In genomic region chr12:9252256-9252655, GRCh38 we compare ENCODE assay signal across 1 cellular context.
A peak's percentile ranks its signal among the peaks of the same experiment; 100 is the strongest.
TF ChIP-seq lines count a peak whose summit lies in the region.

No MANE protein-coding gene starts in this region.

TF ChIP-seq in HepG2, 621 proteins besides CTCF, POLR2A, EP300 and RAD21 (continued from another document and continues in another):
- TF ChIP-seq, protein P1, sequence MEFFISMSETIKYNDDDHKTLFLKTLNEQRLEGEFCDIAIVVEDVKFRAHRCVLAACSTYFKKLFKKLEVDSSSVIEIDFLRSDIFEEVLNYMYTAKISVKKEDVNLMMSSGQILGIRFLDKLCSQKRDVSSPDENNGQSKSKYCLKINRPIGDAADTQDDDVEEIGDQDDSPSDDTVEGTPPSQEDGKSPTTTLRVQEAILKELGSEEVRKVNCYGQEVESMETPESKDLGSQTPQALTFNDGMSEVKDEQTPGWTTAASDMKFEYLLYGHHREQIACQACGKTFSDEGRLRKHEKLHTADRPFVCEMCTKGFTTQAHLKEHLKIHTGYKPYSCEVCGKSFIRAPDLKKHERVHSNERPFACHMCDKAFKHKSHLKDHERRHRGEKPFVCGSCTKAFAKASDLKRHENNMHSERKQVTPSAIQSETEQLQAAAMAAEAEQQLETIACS (CRISPR knock-in tag; IDR thresholded peaks at IDR 0.05): no peak
- TF ChIP-seq PRMT3 (CRISPR knock-in tag; IDR thresholded peaks at IDR 0.05; ENCODE audit: borderline replicate concordance, low read depth): no peak
- TF ChIP-seq ZNF572 (CRISPR knock-in tag; IDR thresholded peaks at IDR 0.05): no peak
- no peak for TF ChIP-seq RNF2 (conservative IDR thresholded peaks at IDR 0.05; ENCODE audit: low read depth)
- no peak for TF ChIP-seq HMG20B (CRISPR knock-in tag; conservative IDR thresholded peaks at IDR 0.05)
- TF ChIP-seq KLF13 (CRISPR knock-in tag; IDR thresholded peaks at IDR 0.05): no peak
- no peak for TF ChIP-seq ZNF558 (CRISPR knock-in tag; IDR thresholded peaks at IDR 0.05; ENCODE audit: borderline replicate concordance)
- no peak for TF ChIP-seq ZSCAN9 (CRISPR knock-in tag; IDR thresholded peaks at IDR 0.05; ENCODE audit: borderline replicate concordance)
- no peak for TF ChIP-seq ZNF563 (CRISPR knock-in tag; IDR thresholded peaks at IDR 0.05)
- 0 out of 2 replicates have a peak, but pooled peaks have one; percentile 34 for TF ChIP-seq RCOR2 (CRISPR knock-in tag; IDR thresholded peaks at IDR 0.05)
- TF ChIP-seq ZBTB20 (CRISPR knock-in tag; IDR thresholded peaks at IDR 0.05; ENCODE audit: borderline replicate concordance, low read depth): no peak
- TF ChIP-seq MAZ (IDR thresholded peaks at IDR 0.05; ENCODE audit: borderline replicate concordance, low read depth, low read length): no peak
- TF ChIP-seq MAZ (CRISPR knock-in tag; IDR thresholded peaks at IDR 0.05; ENCODE audit: low read depth): no peak
- no peak for TF ChIP-seq CEBPZ (IDR thresholded peaks at IDR 0.05; ENCODE audit: low read length)
- no peak for TF ChIP-seq NR3C1 (CRISPR knock-in tag; IDR thresholded peaks at IDR 0.05)
- no peak for TF ChIP-seq SMAD1 (CRISPR knock-in tag; IDR thresholded peaks at IDR 0.05; ENCODE audit: borderline replicate concordance, low read depth)
- TF ChIP-seq FOXK1 (CRISPR knock-in tag; IDR thresholded peaks at IDR 0.05; ENCODE audit: borderline replicate concordance, low read depth): 0 out of 2 replicates have a peak, but pooled peaks have one; percentile 25
- no peak for TF ChIP-seq ZNF891 (CRISPR knock-in tag; IDR thresholded peaks at IDR 0.05)
- TF ChIP-seq ARNTL (CRISPR knock-in tag; IDR thresholded peaks at IDR 0.05): no peak
- no peak for TF ChIP-seq FOXO4 (CRISPR knock-in tag; conservative IDR thresholded peaks at IDR 0.05)
- no peak for TF ChIP-seq SP2 (CRISPR knock-in tag; IDR thresholded peaks at IDR 0.05)
- no peak for TF ChIP-seq SSRP1 (CRISPR knock-in tag; IDR thresholded peaks at IDR 0.05)
- TF ChIP-seq ZNF550 (CRISPR knock-in tag; IDR thresholded peaks at IDR 0.05; ENCODE audit: borderline replicate concordance): no peak
- TF ChIP-seq ZNF672 (CRISPR knock-in tag; IDR thresholded peaks at IDR 0.05): no peak
- TF ChIP-seq, protein P2, sequence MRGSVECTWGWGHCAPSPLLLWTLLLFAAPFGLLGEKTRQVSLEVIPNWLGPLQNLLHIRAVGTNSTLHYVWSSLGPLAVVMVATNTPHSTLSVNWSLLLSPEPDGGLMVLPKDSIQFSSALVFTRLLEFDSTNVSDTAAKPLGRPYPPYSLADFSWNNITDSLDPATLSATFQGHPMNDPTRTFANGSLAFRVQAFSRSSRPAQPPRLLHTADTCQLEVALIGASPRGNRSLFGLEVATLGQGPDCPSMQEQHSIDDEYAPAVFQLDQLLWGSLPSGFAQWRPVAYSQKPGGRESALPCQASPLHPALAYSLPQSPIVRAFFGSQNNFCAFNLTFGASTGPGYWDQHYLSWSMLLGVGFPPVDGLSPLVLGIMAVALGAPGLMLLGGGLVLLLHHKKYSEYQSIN (CRISPR knock-in tag; IDR thresholded peaks at IDR 0.05; ENCODE audit: borderline replicate concordance): no peak
- TF ChIP-seq, protein P3, sequence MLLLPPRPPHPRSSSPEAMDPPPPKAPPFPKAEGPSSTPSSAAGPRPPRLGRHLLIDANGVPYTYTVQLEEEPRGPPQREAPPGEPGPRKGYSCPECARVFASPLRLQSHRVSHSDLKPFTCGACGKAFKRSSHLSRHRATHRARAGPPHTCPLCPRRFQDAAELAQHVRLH (CRISPR knock-in tag; IDR thresholded peaks at IDR 0.05; ENCODE audit: borderline replicate concordance, low read depth): no peak
- no peak for TF ChIP-seq ZMAT5 (CRISPR knock-in tag; IDR thresholded peaks at IDR 0.05; ENCODE audit: borderline replicate concordance, low read depth)
- no peak for TF ChIP-seq ZNF543 (CRISPR knock-in tag; IDR thresholded peaks at IDR 0.05)
- TF ChIP-seq MLLT10 (CRISPR knock-in tag; IDR thresholded peaks at IDR 0.05): no peak
- TF ChIP-seq ZNF780A (CRISPR knock-in tag; IDR thresholded peaks at IDR 0.05): no peak
- TF ChIP-seq DPF2 (CRISPR knock-in tag; IDR thresholded peaks at IDR 0.05; ENCODE audit: borderline replicate concordance, low read depth): peak; percentile 29; the same call in 1 of the 2 replicates
- TF ChIP-seq NFYB (CRISPR knock-in tag; IDR thresholded peaks at IDR 0.05): no peak
- no peak for TF ChIP-seq TFDP1 (CRISPR knock-in tag; IDR thresholded peaks at IDR 0.05; ENCODE audit: borderline replicate concordance)
- no peak for TF ChIP-seq TBL1XR1 (IDR thresholded peaks at IDR 0.05; ENCODE audit: borderline replicate concordance, low read length, partially characterized antibody)
- TF ChIP-seq ZSCAN22 (CRISPR knock-in tag; IDR thresholded peaks at IDR 0.05): no peak
- TF ChIP-seq CENPBD1 (CRISPR knock-in tag; IDR thresholded peaks at IDR 0.05; ENCODE audit: borderline replicate concordance, low read depth): no peak
- no peak for TF ChIP-seq ZNF484 (CRISPR knock-in tag; IDR thresholded peaks at IDR 0.05; ENCODE audit: borderline replicate concordance, low read depth)
- TF ChIP-seq, protein P4, sequence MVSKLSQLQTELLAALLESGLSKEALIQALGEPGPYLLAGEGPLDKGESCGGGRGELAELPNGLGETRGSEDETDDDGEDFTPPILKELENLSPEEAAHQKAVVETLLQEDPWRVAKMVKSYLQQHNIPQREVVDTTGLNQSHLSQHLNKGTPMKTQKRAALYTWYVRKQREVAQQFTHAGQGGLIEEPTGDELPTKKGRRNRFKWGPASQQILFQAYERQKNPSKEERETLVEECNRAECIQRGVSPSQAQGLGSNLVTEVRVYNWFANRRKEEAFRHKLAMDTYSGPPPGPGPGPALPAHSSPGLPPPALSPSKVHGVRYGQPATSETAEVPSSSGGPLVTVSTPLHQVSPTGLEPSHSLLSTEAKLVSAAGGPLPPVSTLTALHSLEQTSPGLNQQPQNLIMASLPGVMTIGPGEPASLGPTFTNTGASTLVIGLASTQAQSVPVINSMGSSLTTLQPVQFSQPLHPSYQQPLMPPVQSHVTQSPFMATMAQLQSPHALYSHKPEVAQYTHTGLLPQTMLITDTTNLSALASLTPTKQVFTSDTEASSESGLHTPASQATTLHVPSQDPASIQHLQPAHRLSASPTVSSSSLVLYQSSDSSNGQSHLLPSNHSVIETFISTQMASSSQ (IDR thresholded peaks at IDR 0.05; ENCODE audit: low read depth): no peak
- TF ChIP-seq, protein P4 (CRISPR knock-in tag; IDR thresholded peaks at IDR 0.05; ENCODE audit: borderline replicate concordance): no peak; the same call in 1 of the 2 replicates
- TF ChIP-seq ZNF597 (CRISPR knock-in tag; IDR thresholded peaks at IDR 0.05): no peak
- no peak for TF ChIP-seq KAT2B (IDR thresholded peaks at IDR 0.05; ENCODE audit: borderline replicate concordance, low read depth, low read length)
- TF ChIP-seq CBX5 (CRISPR knock-in tag; IDR thresholded peaks at IDR 0.05; ENCODE audit: borderline replicate concordance): no peak
- no peak for TF ChIP-seq ZNF747 (CRISPR knock-in tag; IDR thresholded peaks at IDR 0.05; ENCODE audit: borderline replicate concordance)
- no peak for TF ChIP-seq LBX2 (CRISPR knock-in tag; IDR thresholded peaks at IDR 0.05; ENCODE audit: borderline replicate concordance)
- peak; percentile 75 for TF ChIP-seq FOXA1 (IDR thresholded peaks at IDR 0.05)
- peak; percentile 68 for TF ChIP-seq FOXA1 (CRISPR knock-in tag; IDR thresholded peaks at IDR 0.05)
- no peak for TF ChIP-seq ZNF878 (CRISPR knock-in tag; IDR thresholded peaks at IDR 0.05)
- no peak for TF ChIP-seq TAF1 (CRISPR knock-in tag; IDR thresholded peaks at IDR 0.05)
- TF ChIP-seq ZNF792 (CRISPR knock-in tag; IDR thresholded peaks at IDR 0.05): no peak
- TF ChIP-seq, protein P5, sequence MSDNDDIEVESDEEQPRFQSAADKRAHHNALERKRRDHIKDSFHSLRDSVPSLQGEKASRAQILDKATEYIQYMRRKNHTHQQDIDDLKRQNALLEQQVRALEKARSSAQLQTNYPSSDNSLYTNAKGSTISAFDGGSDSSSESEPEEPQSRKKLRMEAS (IDR thresholded peaks at IDR 0.05): no peak
- TF ChIP-seq HNRNPLL (IDR thresholded peaks at IDR 0.05; ENCODE audit: low read depth, low read length, poor library complexity, severe bottlenecking): no peak
- no peak for TF ChIP-seq HOXD1 (CRISPR knock-in tag; IDR thresholded peaks at IDR 0.05)
- TF ChIP-seq NFRKB (IDR thresholded peaks at IDR 0.05): no peak
- no peak for TF ChIP-seq PCBP1 (IDR thresholded peaks at IDR 0.05; ENCODE audit: borderline replicate concordance, low read depth, low read length)
- no peak for TF ChIP-seq CEBPB (IDR thresholded peaks at IDR 0.05; ENCODE audit: borderline replicate concordance, low read depth, low read length)
- no peak for TF ChIP-seq ZNF567 (CRISPR knock-in tag; IDR thresholded peaks at IDR 0.05; ENCODE audit: borderline replicate concordance)
- TF ChIP-seq ZNF12 (CRISPR knock-in tag; IDR thresholded peaks at IDR 0.05): no peak
- no peak for TF ChIP-seq ZSCAN21 (CRISPR knock-in tag; IDR thresholded peaks at IDR 0.05; ENCODE audit: borderline replicate concordance)
- no peak for TF ChIP-seq HNRNPL (IDR thresholded peaks at IDR 0.05; ENCODE audit: low read depth, low read length)
- TF ChIP-seq ZMYM3 (CRISPR knock-in tag; IDR thresholded peaks at IDR 0.05): no peak
- TF ChIP-seq MAFG (CRISPR knock-in tag; IDR thresholded peaks at IDR 0.05): no peak
